9 cellular contexts compared by ENCODE assay signal in the genomic region with DNA sequence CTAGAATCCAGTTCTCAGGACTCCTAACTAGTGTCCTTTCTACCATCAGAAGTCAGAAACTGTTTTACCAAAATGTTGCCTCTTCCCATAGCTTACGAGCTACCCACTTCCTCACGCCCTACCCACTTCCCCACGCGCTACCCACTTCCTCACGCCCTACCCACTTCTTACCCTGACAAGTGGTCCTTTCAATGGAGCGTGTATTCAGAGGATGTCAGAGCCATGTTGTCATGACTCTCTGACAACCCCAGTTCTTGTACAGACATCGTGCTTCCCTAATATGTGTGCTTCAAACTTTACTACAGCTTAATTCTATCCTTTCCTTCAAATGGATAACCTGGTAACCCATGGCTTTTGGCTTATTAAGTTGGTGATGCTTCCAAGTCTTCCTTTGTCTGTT.
DNase-seq lines count a peak whose midpoint lies in the region; ATAC-seq, FAIRE-seq and TF ChIP-seq lines count a peak whose summit lies in the region.
"Had no signal": no experiment of that assay in that cellular context is flagged by ENCODE, and none has a peak within 500 bp of the region (broad histone marks: within the 10 kb centered on the region; RNA-seq: fewer than 3 reads in every experiment).

No MANE protein-coding gene starts in this region.

- H3K36me3 ChIP-seq in Karpas-422 (ENCODE audit: insufficient read depth, low read length): no peaks in the 10 kb centered on the region
- no peaks in the 10 kb centered on the region for H3K36me3 ChIP-seq in keratinocyte (ENCODE audit: control insufficient read depth in 2 of 2, extremely low read depth in 1 of 2, insufficient read depth in 2 of 2, low read length in 2 of 2)
- no peaks in the 10 kb centered on the region for H3K36me3 ChIP-seq in breast epithelium

- no peaks in the 10 kb centered on the region for H4K20me1 ChIP-seq in Karpas-422 (ENCODE audit: insufficient read depth, low read depth, low read length)
- no peaks in the 10 kb centered on the region for H4K20me1 ChIP-seq in keratinocyte (ENCODE audit: control insufficient read depth, extremely low read depth, insufficient read depth, low read length)

- no peaks in the 10 kb centered on the region for H3K9me1 ChIP-seq in keratinocyte (ENCODE audit: control insufficient read depth, extremely low read depth, insufficient read depth, low read length)

- H3K9me2 ChIP-seq in Karpas-422 (replicated peaks; ENCODE audit: insufficient read depth, low read length): no peaks in the 10 kb centered on the region

- dilution Hi-C loops in keratinocyte (cut with MboI; ENCODE audit: extremely low pct_ligation_motif_present, low sequenced_read_pairs): no loop called here

- TF ChIP-seq POLR2A in breast epithelium (IDR thresholded peaks at IDR 0.05): no peak

- H3K27ac ChIP-seq in Karpas-422 (ENCODE audit: low read length): no peak overlapping the region
- no peak overlapping the region for H3K27ac ChIP-seq in keratinocyte (ENCODE audit: control insufficient read depth, insufficient read depth, low read length)
- H3K27ac ChIP-seq in breast epithelium: no peak overlapping the region

- peak overlapping the region; percentile 18 for H3K4me2 ChIP-seq in Karpas-422 (ENCODE audit: low read depth, low read length, poor library complexity, severe bottlenecking)
- H3K4me2 ChIP-seq in keratinocyte (ENCODE audit: control insufficient read depth, extremely low read depth, insufficient read depth, low read depth, low read length): no peak overlapping the region

- peak overlapping the region; percentile 10; the same call in 1 of the 2 replicates for H2AFZ ChIP-seq in Karpas-422 (ENCODE audit: low read length)
- peak overlapping the region; percentile 6 for H2AFZ ChIP-seq in keratinocyte (ENCODE audit: control insufficient read depth, low read length)

- DNase-seq in Karpas-422 (no peak), keratinocyte (ENCODE audit: low read depth, low spot score) (no peak), breast epithelium (ENCODE audit: low spot score in 2 of 2) (no peak), NCI-H146 treated with DMSO at 0.1 percent for 48 hours (lab: John Stamatoyannopoulos, UW; ENCODE audit: unreplicated experiment) (no peak), dedifferentiated amniotic fluid mesenchymal stem cell (ENCODE audit: extremely low spot score) (no peak), NCI-H1092 treated with DMSO at 0.1 percent for 48 hours (lab: John Stamatoyannopoulos, UW) (no peak)
- DNase-seq: NCI-H226 had no signal

- H3K4me3 ChIP-seq in Karpas-422 (ENCODE audit: low read length): no peak overlapping the region
- no peak overlapping the region for H3K4me3 ChIP-seq in keratinocyte (ENCODE audit: control insufficient read depth in 2 of 3, extremely low read depth in 1 of 3, insufficient read depth in 2 of 3, low read depth in 1 of 3, low read length in 3 of 3)
- H3K4me3 ChIP-seq in breast epithelium: no peak overlapping the region

- no peaks in the 10 kb centered on the region for H3K27me3 ChIP-seq in Karpas-422 (ENCODE audit: low read length)
- H3K27me3 ChIP-seq in keratinocyte (ENCODE audit: control insufficient read depth, extremely low read depth, insufficient read depth, low read length): peaks cover 3% of the 10 kb centered on the region
- H3K27me3 ChIP-seq in breast epithelium: no peaks in the 10 kb centered on the region

- no peak overlapping the region for H3K9ac ChIP-seq in Karpas-422 (ENCODE audit: low read length)
- no peak overlapping the region for H3K9ac ChIP-seq in keratinocyte (ENCODE audit: control insufficient read depth, extremely low read depth, insufficient read depth, low read length)

- TF ChIP-seq CTCF in keratinocyte (optimal IDR thresholded peaks at IDR 0.05 in 1 of 3, IDR thresholded peaks at IDR 0.05 in 1 of 3, conservative IDR thresholded peaks at IDR 0.05 in 1 of 3; ENCODE audit: extremely low read depth in 1 of 3, insufficient read depth in 2 of 3, low read length in 3 of 3) (no peak), breast epithelium (IDR thresholded peaks at IDR 0.05) (no peak)

- ATAC-seq in GM18519 (IDR thresholded peaks at IDR 0.05; ENCODE audit: low FRiP score, unreplicated experiment) (peak; percentile 18), GM21717 (IDR thresholded peaks at IDR 0.05; ENCODE audit: unreplicated experiment) (peak; percentile 22)

- no peaks in the 10 kb centered on the region for H3K79me2 ChIP-seq in Karpas-422 (ENCODE audit: low read length)
- no peaks in the 10 kb centered on the region for H3K79me2 ChIP-seq in keratinocyte (ENCODE audit: control insufficient read depth, insufficient read depth, low read length)

- no peak for FAIRE-seq in keratinocyte (lab: Jason Lieb, UNC)

- intact Hi-C loops in breast epithelium (cut with DNase I; ENCODE audit: low total_unique reads): no loop called here

- peaks cover 10% of the 10 kb centered on the region for H3K4me1 ChIP-seq in Karpas-422 (ENCODE audit: low read length)
- no peaks in the 10 kb centered on the region for H3K4me1 ChIP-seq in keratinocyte (ENCODE audit: control insufficient read depth, extremely low read depth, insufficient read depth, low read length)
- H3K4me1 ChIP-seq in breast epithelium: no peaks in the 10 kb centered on the region

- H3K9me3 ChIP-seq in Karpas-422 (ENCODE audit: low read length) (no peaks in the 10 kb centered on the region), keratinocyte (ENCODE audit: control insufficient read depth, low read depth, low read length) (no peaks in the 10 kb centered on the region), breast epithelium (no peaks in the 10 kb centered on the region)
